In the genomic region with DNA sequence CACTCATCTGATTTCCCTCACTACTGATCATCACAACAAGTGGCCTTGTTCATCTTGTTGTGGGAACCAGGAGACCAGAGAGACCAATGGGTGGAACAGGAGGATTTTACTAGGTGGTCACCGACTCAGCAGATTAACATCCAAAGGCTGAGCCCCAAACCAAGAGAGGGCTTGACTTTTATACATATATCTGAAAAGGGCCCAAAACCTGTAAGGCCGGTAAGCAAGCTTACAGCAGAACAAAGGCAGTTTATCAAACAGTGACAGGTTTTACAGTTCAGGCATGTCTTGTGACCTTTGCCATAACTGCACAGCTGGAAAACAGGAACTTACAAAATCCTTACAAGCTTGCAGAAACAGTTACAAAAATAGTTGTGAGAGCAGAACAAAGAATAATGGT, we compare ENCODE assay signal across 1 cellular context.
TF ChIP-seq lines count a peak whose summit lies in the region.

No MANE protein-coding gene starts in this region.

TF ChIP-seq in endothelial cell of umbilical vein, 7 proteins besides CTCF, POLR2A, EP300 and RAD21 (continued from another document):
- no peak for TF ChIP-seq FOS (IDR thresholded peaks at IDR 0.05; ENCODE audit: borderline replicate concordance, insufficient read depth, low read length)
- no peak for TF ChIP-seq MYC (IDR thresholded peaks at IDR 0.05; ENCODE audit: low read depth, low read length)
- TF ChIP-seq POLR2AphosphoS5 (IDR thresholded peaks at IDR 0.05; ENCODE audit: insufficient read depth, low read depth, low read length): no peak
